ENCODE assay signal across 26 cellular contexts in the genomic region with DNA sequence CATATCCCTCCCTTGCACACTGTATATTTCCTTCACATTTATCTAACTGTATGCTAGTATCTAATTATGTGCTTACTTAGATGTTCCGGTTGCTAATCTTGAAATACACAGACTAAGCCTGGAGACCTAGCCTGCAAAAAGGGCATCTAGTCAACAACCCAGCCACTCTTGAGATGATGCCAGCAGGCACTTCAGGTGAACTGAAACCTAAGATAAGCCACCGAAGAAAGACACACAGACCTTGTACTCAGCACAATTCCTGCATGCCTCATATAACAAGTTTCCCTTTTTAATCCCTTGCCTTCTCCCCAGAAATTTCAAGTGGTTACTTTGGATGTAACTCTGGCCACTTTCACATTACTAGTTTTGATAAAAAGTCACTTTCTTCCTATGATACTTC.
"Had no signal": no experiment of that assay in that cellular context is flagged by ENCODE, and none has a peak within 500 bp of the region (broad histone marks: within the 10 kb centered on the region; RNA-seq: fewer than 3 reads in every experiment).

No MANE protein-coding gene starts in this region.

- H3K4me1 ChIP-seq: esophagus squamous epithelium, heart right ventricle, psoas muscle, sigmoid colon, stomach, tibial artery had no signal

- H3K27ac Mint-ChIP-seq: effector memory CD8-positive, alpha-beta T cell; immature natural killer cell; naive thymus-derived CD4-positive, alpha-beta T cell; nephron progenitor cell; stimulated activated effector memory CD8-positive, alpha-beta T cell treated with anti-CD3 and anti-CD28 coated beads, Interleukin-12 subunit alpha, Interleukin-12 subunit beta, amount 100 ng/mL, for 72 hours; type B pancreatic cell had no signal

- H3K27ac ChIP-seq: esophagus squamous epithelium, heart right ventricle, psoas muscle, sigmoid colon, stomach, tibial artery had no signal

- H3K4me1 Mint-ChIP-seq: immature natural killer cell; naive thymus-derived CD4-positive, alpha-beta T cell; stimulated activated effector memory CD8-positive, alpha-beta T cell treated with anti-CD3 and anti-CD28 coated beads, Interleukin-12 subunit alpha, Interleukin-12 subunit beta, amount 100 ng/mL, for 72 hours had no signal

- H3K4me3 ChIP-seq: esophagus squamous epithelium, heart right ventricle, psoas muscle, sigmoid colon, stomach, tibial artery had no signal

- ATAC-seq: effector memory CD8-positive, alpha-beta T cell; heart right ventricle; naive thymus-derived CD4-positive, alpha-beta T cell; psoas muscle; right cardiac atrium; stimulated activated effector memory CD8-positive, alpha-beta T cell treated with anti-CD3 and anti-CD28 coated beads, Interleukin-12 subunit alpha, Interleukin-12 subunit beta, amount 100 ng/mL, for 72 hours had no signal

- H3K9me3 Mint-ChIP-seq: type B pancreatic cell had no signal

- H3K36me3 ChIP-seq: esophagus squamous epithelium, heart right ventricle, sigmoid colon, stomach, tibial artery had no signal

- H3K9me3 ChIP-seq: esophagus squamous epithelium, psoas muscle, tibial artery had no signal

- H3K4me3 Mint-ChIP-seq: effector memory CD8-positive, alpha-beta T cell; immature natural killer cell; naive thymus-derived CD4-positive, alpha-beta T cell; nephron progenitor cell; stimulated activated effector memory CD8-positive, alpha-beta T cell treated with anti-CD3 and anti-CD28 coated beads, Interleukin-12 subunit alpha, Interleukin-12 subunit beta, amount 100 ng/mL, for 72 hours; type B pancreatic cell had no signal

- H3K36me3 Mint-ChIP-seq: immature natural killer cell; stimulated activated effector memory CD8-positive, alpha-beta T cell treated with anti-CD3 and anti-CD28 coated beads, Interleukin-12 subunit alpha, Interleukin-12 subunit beta, amount 100 ng/mL, for 72 hours; type B pancreatic cell had no signal

- H3K27me3 Mint-ChIP-seq: effector memory CD8-positive, alpha-beta T cell; naive thymus-derived CD4-positive, alpha-beta T cell; type B pancreatic cell had no signal

- DNase-seq: cortex of kidney; effector memory CD8-positive, alpha-beta T cell; erythroblast; esophagus squamous epithelium; foreskin melanocyte; glutamatergic neuron; heart right ventricle; hippocampal formation; immature natural killer cell; islet precursor cell; mesendoderm; midbrain; naive thymus-derived CD4-positive, alpha-beta T cell; nephron progenitor cell; nucleus accumbens; posterior cingulate gyrus; psoas muscle; right cardiac atrium; sigmoid colon; stimulated activated CD4-positive, alpha-beta T cell treated with anti-CD3 and anti-CD28 coated beads, Interleukin-2, amount 100 ng/mL, for 24 hours; stimulated activated CD4-positive, alpha-beta T cell treated with anti-CD3 and anti-CD28 coated beads, Interleukin-4, amount 100 ng/mL, for 24 hours; stimulated activated naive CD4-positive, alpha-beta T cell treated with Interleukin-2 at 50 U/mL for 16 hours; stomach; tibial artery had no signal

- H3K27me3 ChIP-seq: esophagus squamous epithelium, heart right ventricle, sigmoid colon, stomach, tibial artery had no signal
